ENCODE assay signal across 15 cellular contexts in the genomic region with DNA sequence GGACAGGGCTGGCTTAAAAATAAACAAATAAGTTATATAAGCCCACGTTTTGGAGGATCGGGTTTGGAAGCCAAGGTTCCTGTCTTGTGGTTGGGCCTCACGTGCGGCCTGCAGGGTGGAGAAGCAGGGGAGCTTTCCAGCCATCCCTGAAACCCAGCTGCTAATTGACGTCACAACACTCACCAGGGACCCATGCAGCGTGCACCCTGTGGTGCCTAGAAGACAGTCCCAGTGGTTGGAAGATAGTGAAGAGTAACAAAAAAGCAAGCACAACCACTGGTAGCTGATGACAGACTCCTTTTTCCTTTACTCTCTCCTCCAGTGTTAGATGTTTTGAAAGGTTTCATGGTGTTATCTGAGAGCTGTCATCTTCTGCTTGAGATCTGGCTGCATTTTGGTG.
A peak's percentile ranks its signal among the peaks of the same experiment; 100 is the strongest.
DNase-seq lines count a peak whose midpoint lies in the region; ATAC-seq and TF ChIP-seq lines count a peak whose summit lies in the region.
"Had no signal": no experiment of that assay in that cellular context is flagged by ENCODE, and none has a peak within 500 bp of the region (broad histone marks: within the 10 kb centered on the region; RNA-seq: fewer than 3 reads in every experiment).

No MANE protein-coding gene starts in this region.

- TF ChIP-seq CTCF in endodermal cell (conservative IDR thresholded peaks at IDR 0.05) = no peak

- H3K27me3 Mint-ChIP-seq in endodermal cell (ENCODE audit: insufficient read depth) = no peaks in the 10 kb centered on the region

- no peaks in the 10 kb centered on the region for H3K9me3 Mint-ChIP-seq in endodermal cell

- DNase-seq in AG20443 (ENCODE audit: low spot score) (peak; percentile 37), right cardiac atrium (peak; percentile 29 to 76 (median 67)), NCI-H1048 (lab: John Stamatoyannopoulos, UW) (no peak), endodermal cell (no peak), RKO (ENCODE audit: low spot score) (no peak)
- DNase-seq: activated CD4-positive, alpha-beta T cell treated with anti-CD3 and anti-CD28 coated beads, Interleukin-2, amount 50 U/mL, for 4 hours; foreskin keratinocyte; mesendoderm; NCI-H2227 treated with DMSO at 0.1 percent for 48 hours had no signal

- no peaks in the 10 kb centered on the region for H3K36me3 Mint-ChIP-seq in endodermal cell (ENCODE audit: low read depth)

- H3K36me3 ChIP-seq in endodermal cell (ENCODE audit: control insufficient read depth, insufficient read depth, low read length) = no peaks in the 10 kb centered on the region
- H3K36me3 ChIP-seq: breast epithelium had no signal

- H3K4me3 ChIP-seq in right cardiac atrium (ENCODE audit: low read length) (no peak overlapping the region), endodermal cell (ENCODE audit: low read length) (no peak overlapping the region)
- H3K4me3 ChIP-seq: breast epithelium, K562, SK-N-MC had no signal

- H3K27me3 ChIP-seq in right cardiac atrium (ENCODE audit: control insufficient read depth, insufficient read depth) = no peaks in the 10 kb centered on the region
- no peaks in the 10 kb centered on the region for H3K27me3 ChIP-seq in endodermal cell (ENCODE audit: control insufficient read depth, insufficient read depth, low read length, poor library complexity, severe bottlenecking)
- H3K27me3 ChIP-seq: breast epithelium, foreskin keratinocyte had no signal

- peaks cover 11% of the 10 kb centered on the region for H3K4me1 Mint-ChIP-seq in endodermal cell

- H3K9ac ChIP-seq in endodermal cell (ENCODE audit: extremely low read depth, low read length, poor library complexity, severe bottlenecking) = no peak overlapping the region

- H3K27ac ChIP-seq in right cardiac atrium (ENCODE audit: low read length) (no peak overlapping the region), endodermal cell (ENCODE audit: low read depth, low read length) (no peak overlapping the region)
- H3K27ac ChIP-seq: breast epithelium, foreskin keratinocyte, SK-N-MC had no signal

- WGBS in right cardiac atrium = 55% methylated on average over 6 of the region's 6 CpGs
- WGBS in endodermal cell (ENCODE audit: insufficient coverage in 1 of 2, insufficient read length in 1 of 2), 2 experiments = 92 to 100% methylated on average over 3 to 6 of the region's 6 CpGs

- H3K27ac Mint-ChIP-seq in endodermal cell = no peak overlapping the region

- intact Hi-C loops in right cardiac atrium (cut with DNase I) = no loop called here

- no peak overlapping the region for H3K4me3 Mint-ChIP-seq in endodermal cell

- H3K9me3 ChIP-seq in right cardiac atrium (ENCODE audit: control insufficient read depth, low read length) (no peaks in the 10 kb centered on the region), endodermal cell (ENCODE audit: control insufficient read depth, low read length) (no peaks in the 10 kb centered on the region)
- H3K9me3 ChIP-seq: breast epithelium had no signal

- peak; percentile 28 for ATAC-seq in GM19463 (IDR thresholded peaks at IDR 0.05; ENCODE audit: unreplicated experiment)
- ATAC-seq in HG03432 (IDR thresholded peaks at IDR 0.05; ENCODE audit: unreplicated experiment) = peak; percentile 37
- peak; percentile 64 to 86 for ATAC-seq in right cardiac atrium
- ATAC-seq in HG02970 (IDR thresholded peaks at IDR 0.05; ENCODE audit: low FRiP score, unreplicated experiment) = no peak
- ATAC-seq: foreskin keratinocyte, K562 had no signal

- no peaks in the 10 kb centered on the region for H3K4me1 ChIP-seq in right cardiac atrium (ENCODE audit: control insufficient read depth, insufficient read depth, low read length)
- peaks cover 7% of the 10 kb centered on the region for H3K4me1 ChIP-seq in endodermal cell (ENCODE audit: control insufficient read depth, insufficient read depth, low read length)
- H3K4me1 ChIP-seq: breast epithelium had no signal

Comparison
In these comparisons a context has a peak if more than half of its experiments do, and no peak if none do; other contexts are left out.
1. DNase-seq: peak in AG20443 (single experiment) and right cardiac atrium (3 of 3); none in NCI-H1048 (single experiment), endodermal cell (single experiment) and RKO (single experiment).